In the genomic region with DNA sequence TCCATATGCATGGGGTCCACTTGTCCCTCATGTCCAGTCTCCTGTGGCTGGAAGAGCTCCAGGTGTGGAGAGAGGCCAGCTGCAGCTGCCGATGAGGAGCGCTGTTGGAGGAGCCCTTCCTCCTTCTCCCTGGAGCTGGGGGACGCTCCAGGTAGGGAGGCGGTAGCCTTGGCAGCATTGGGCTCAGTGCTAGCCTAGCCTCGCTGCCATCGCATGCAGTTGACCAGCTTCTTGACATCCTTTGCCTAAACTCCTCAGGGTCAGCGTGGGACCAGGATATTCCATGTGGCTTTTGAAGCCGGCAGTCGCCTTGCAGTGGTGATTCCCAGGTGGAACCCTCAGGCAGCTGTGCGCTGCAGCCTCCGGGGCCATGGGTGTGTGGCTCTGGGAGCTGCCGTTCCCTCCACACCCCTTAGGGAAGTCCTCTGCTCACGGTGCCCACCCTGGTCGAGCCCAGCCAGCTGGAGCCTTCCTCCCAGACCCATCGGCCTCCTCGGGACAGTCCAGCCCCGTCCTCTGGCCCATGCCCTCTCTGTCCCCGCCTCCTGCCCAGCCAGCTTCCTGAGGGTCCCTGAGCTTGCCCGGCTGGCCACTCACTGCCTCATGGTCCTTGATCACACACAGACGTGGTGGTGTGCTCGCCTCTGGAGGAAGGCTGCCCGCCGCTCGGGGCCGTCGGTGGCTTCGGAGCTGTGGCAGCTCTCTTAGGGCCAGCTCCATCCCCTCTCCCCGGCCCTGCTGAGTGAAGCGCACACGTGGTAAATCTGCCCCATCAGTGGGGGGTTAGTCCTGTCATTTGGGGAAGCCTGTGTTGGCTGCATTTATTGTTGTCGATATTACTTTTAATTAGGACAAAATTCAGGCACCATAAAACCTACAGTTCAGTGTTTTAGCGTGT, we compare ENCODE assay signal across 12 cellular contexts.
"Had no signal": no experiment of that assay in that cellular context is flagged by ENCODE, and none has a peak within 500 bp of the region (broad histone marks: within the 10 kb centered on the region; RNA-seq: fewer than 3 reads in every experiment).

No MANE protein-coding gene starts in this region.

- H3K4me3 ChIP-seq: gastrocnemius medialis, skin epidermis, tibial artery, vagina had no signal

- H3K9me3 ChIP-seq: gastrocnemius medialis, tibial artery, vagina had no signal

- H3K27ac ChIP-seq: gastrocnemius medialis, skin epidermis, tibial artery, vagina had no signal

- H3K27ac Mint-ChIP-seq: activated CD8-positive, alpha-beta T cell treated with anti-CD3 and anti-CD28 coated beads, Interleukin-2, amount 10 ng/mL, durations not matched to agents 7 days and 5 days; activated T-helper 1 cell treated with anti-CD3 and anti-CD28 coated beads, Interleukin-12 subunit alpha, Interleukin-12 subunit beta, Interleukin-2, Interleukin-4 antibody, amounts not matched to agents 30 ng/mL and 10 ng/mL and 1 ng/mL, durations not matched to agents 14 hours and 24 hours and 36 hours had no signal

- H3K27me3 ChIP-seq: gastrocnemius medialis, tibial artery, vagina had no signal

- DNase-seq: activated CD4-positive, alpha-beta T cell treated with anti-CD3 and anti-CD28 coated beads for 4 hours; activated CD8-positive, alpha-beta memory T cell treated with anti-CD3 and anti-CD28 coated beads, Interleukin-2, amount 50 U/mL, for 48 hours; activated CD8-positive, alpha-beta T cell treated with anti-CD3 and anti-CD28 coated beads, Interleukin-2, amount 10 ng/mL, durations not matched to agents 7 days and 5 days; activated naive CD4-positive, alpha-beta T cell; central memory CD4-positive, alpha-beta T cell; cortex of kidney; effector CD8-positive, alpha-beta T cell; gastrocnemius medialis; tibial artery had no signal

- H3K36me3 ChIP-seq: gastrocnemius medialis, tibial artery, vagina had no signal

- H3K9me3 Mint-ChIP-seq: activated T-helper 1 cell treated with anti-CD3 and anti-CD28 coated beads, Interleukin-12 subunit alpha, Interleukin-12 subunit beta, Interleukin-2, Interleukin-4 antibody, amounts not matched to agents 30 ng/mL and 10 ng/mL and 1 ng/mL, durations not matched to agents 14 hours and 24 hours and 36 hours had no signal

- H3K4me3 Mint-ChIP-seq: activated CD8-positive, alpha-beta T cell treated with anti-CD3 and anti-CD28 coated beads, Interleukin-2, amount 10 ng/mL, durations not matched to agents 7 days and 5 days; activated T-helper 1 cell treated with anti-CD3 and anti-CD28 coated beads, Interleukin-12 subunit alpha, Interleukin-12 subunit beta, Interleukin-2, Interleukin-4 antibody, amounts not matched to agents 30 ng/mL and 10 ng/mL and 1 ng/mL, durations not matched to agents 14 hours and 24 hours and 36 hours had no signal
